Comparison of ENCODE assay signal across 17 cellular contexts in genomic region chr5:179411161-179411841, GRCh38.
DNase-seq lines count a peak whose midpoint lies in the region; ATAC-seq and TF ChIP-seq lines count a peak whose summit lies in the region.
"Had no signal": no experiment of that assay in that cellular context is flagged by ENCODE, and none has a peak within 500 bp of the region (broad histone marks: within the 10 kb centered on the region; RNA-seq: fewer than 3 reads in every experiment).

No MANE protein-coding gene starts in this region.

- H3K4me2 ChIP-seq in hepatocyte (no peak overlapping the region), osteoblast (ENCODE audit: insufficient read depth, low read length) (no peak overlapping the region)

- no peaks in the 10 kb centered on the region for H3K9me3 ChIP-seq in HEK293 (ENCODE audit: control insufficient read depth, insufficient read depth, low read depth, low read length)
- H3K9me3 ChIP-seq in hepatocyte (ENCODE audit: low read depth): no peaks in the 10 kb centered on the region
- H3K9me3 ChIP-seq in osteoblast (ENCODE audit: low read depth, low read length): no peaks in the 10 kb centered on the region
- H3K9me3 ChIP-seq: Peyer's patch had no signal

- no peak overlapping the region for H2AFZ ChIP-seq in hepatocyte
- H2AFZ ChIP-seq in osteoblast (ENCODE audit: low read length): no peak overlapping the region

- no peaks in the 10 kb centered on the region for H3K4me1 ChIP-seq in HEK293 (ENCODE audit: control insufficient read depth, insufficient read depth, low read length)
- peaks cover 18% of the 10 kb centered on the region for H3K4me1 ChIP-seq in hepatocyte (ENCODE audit: insufficient read depth)
- H3K4me1 ChIP-seq in osteoblast (ENCODE audit: insufficient read depth, low read length): peaks cover 6% of the 10 kb centered on the region
- H3K4me1 ChIP-seq: Peyer's patch had no signal

- CTCF ChIA-PET in HEK293 (lab: Yijun Ruan, JAX): interaction anchor here (0.7 kb wide), 1 partner anchor 393 kb away, joined by 3 read pairs; no protein-coding TSS in a partner anchor

- no peak overlapping the region for H3K27ac ChIP-seq in HEK293 (ENCODE audit: extremely low read depth, low read depth, low read length)
- no peak overlapping the region for H3K27ac ChIP-seq in hepatocyte
- H3K27ac ChIP-seq in osteoblast (ENCODE audit: low read depth, low read length): no peak overlapping the region
- H3K27ac ChIP-seq: C4-2B, Peyer's patch had no signal

- H3K27me3 ChIP-seq in hepatocyte: no peaks in the 10 kb centered on the region
- no peaks in the 10 kb centered on the region for H3K27me3 ChIP-seq in osteoblast (ENCODE audit: insufficient read depth, low read length)
- H3K27me3 ChIP-seq: Peyer's patch had no signal

- WGBS in hepatocyte (ENCODE audit: low lambda C conversion rate, missing lambda C conversion rate): 90% methylated on average over 14 of the region's 14 CpGs

- H4K20me1 ChIP-seq in hepatocyte (ENCODE audit: insufficient read depth, poor library complexity, severe bottlenecking) (no peaks in the 10 kb centered on the region), osteoblast (ENCODE audit: insufficient read depth, low read length) (no peaks in the 10 kb centered on the region)

- TF ChIP-seq CTCF in HEK293 (tag by site-specific recombination; IDR thresholded peaks at IDR 0.05): no peak
- TF ChIP-seq CTCF in hepatocyte (IDR thresholded peaks at IDR 0.05; ENCODE audit: poor library complexity): no peak
- no peak for TF ChIP-seq CTCF in osteoblast (IDR thresholded peaks at IDR 0.05; ENCODE audit: extremely low read depth, low read depth, low read length)
- no peak for TF ChIP-seq CTCF in GM20000 (IDR thresholded peaks at IDR 0.05; ENCODE audit: extremely low read depth, missing control alignments)

- ATAC-seq in Right ventricle myocardium superior (ENCODE audit: poor library complexity) (no peak), GM19463 (IDR thresholded peaks at IDR 0.05; ENCODE audit: unreplicated experiment) (no peak), HG02610 (IDR thresholded peaks at IDR 0.05; ENCODE audit: unreplicated experiment) (no peak)

- no peaks in the 10 kb centered on the region for H3K9me2 ChIP-seq in hepatocyte (replicated peaks; ENCODE audit: insufficient read depth)

- intact Hi-C loops in cardiac septum (cut with DNase I): no loop called here
- intact Hi-C loops in Right ventricle myocardium superior (cut with DNase I): no loop called here

- H3K36me3 ChIP-seq in HEK293 (ENCODE audit: control insufficient read depth in 2 of 2, insufficient read depth in 1 of 2, low read length in 2 of 2): no peaks in the 10 kb centered on the region
- no peaks in the 10 kb centered on the region for H3K36me3 ChIP-seq in hepatocyte (replicated peaks; ENCODE audit: insufficient read depth, low read depth)
- no peaks in the 10 kb centered on the region for H3K36me3 ChIP-seq in osteoblast (ENCODE audit: insufficient read depth, low read length)
- H3K36me3 ChIP-seq: Peyer's patch had no signal

- POLR2A ChIA-PET in HEK293 (lab: Yijun Ruan, JAX): no interaction called here

- DNase-seq in cardiac septum (ENCODE audit: low spot score): peak; percentile 72
- no peak for DNase-seq in Right ventricle myocardium superior
- peak; percentile 2 for DNase-seq in hepatocyte (ENCODE audit: low spot score)
- DNase-seq in osteoblast (ENCODE audit: insufficient read length, low spot score, missing footprints): peak; percentile 78
- no peak for DNase-seq in GM20000 (ENCODE audit: low spot score)
- DNase-seq: Calu3; CD8-positive, alpha-beta memory T cell; Kasumi-1; NCI-H1694; NCI-H446; NCI-H526; Peyer's patch; SHP77 had no signal

- H3K79me2 ChIP-seq in hepatocyte: no peaks in the 10 kb centered on the region
- no peaks in the 10 kb centered on the region for H3K79me2 ChIP-seq in osteoblast (ENCODE audit: insufficient read depth, low read length)

- no peak overlapping the region for H3K4me3 ChIP-seq in HEK293 (ENCODE audit: low read depth, low read length)
- H3K4me3 ChIP-seq in hepatocyte: no peak overlapping the region
- no peak overlapping the region for H3K4me3 ChIP-seq in osteoblast (ENCODE audit: insufficient read depth, low read length)
- H3K4me3 ChIP-seq: Peyer's patch had no signal

TF ChIP-seq in HEK293, 187 proteins besides CTCF, POLR2A, EP300 and RAD21:
- TF ChIP-seq ZNF664 (tag by site-specific recombination; IDR thresholded peaks at IDR 0.05) (no peak), GLIS1 (tag by site-specific recombination; IDR thresholded peaks at IDR 0.05) (0 out of 2 replicates have a peak, but pooled peaks have one; percentile 34), SCRT2 (tag by site-specific recombination; IDR thresholded peaks at IDR 0.05) (peak; percentile 48)
- TF ChIP-seq, protein P1, sequence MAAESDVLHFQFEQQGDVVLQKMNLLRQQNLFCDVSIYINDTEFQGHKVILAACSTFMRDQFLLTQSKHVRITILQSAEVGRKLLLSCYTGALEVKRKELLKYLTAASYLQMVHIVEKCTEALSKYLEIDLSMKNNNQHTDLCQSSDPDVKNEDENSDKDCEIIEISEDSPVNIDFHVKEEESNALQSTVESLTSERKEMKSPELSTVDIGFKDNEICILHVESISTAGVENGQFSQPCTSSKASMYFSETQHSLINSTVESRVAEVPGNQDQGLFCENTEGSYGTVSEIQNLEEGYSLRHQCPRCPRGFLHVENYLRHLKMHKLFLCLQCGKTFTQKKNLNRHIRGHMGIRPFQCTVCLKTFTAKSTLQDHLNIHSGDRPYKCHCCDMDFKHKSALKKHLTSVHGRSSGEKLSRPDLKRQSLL (tag by site-specific recombination; IDR thresholded peaks at IDR 0.05): no peak
TF ChIP-seq in HEK293: peak in this region for 2.

Comparison
In these comparisons a context has a peak if more than half of its experiments do, and no peak if none do; other contexts are left out.
1. DNase-seq: peak in cardiac septum (single experiment), hepatocyte (single experiment) and osteoblast (single experiment); none in Right ventricle myocardium superior (single experiment) and GM20000 (single experiment).